11 cellular contexts compared by ENCODE assay signal in genomic region chr12:67940780-67941243, GRCh38. TPM values are rescaled to one million over a fixed set of nuclear protein-coding genes. Genes with fewer than 3 reads are reported as not detected.
DNase-seq lines count a peak whose midpoint lies in the region; ATAC-seq and TF ChIP-seq lines count a peak whose summit lies in the region.
"Had no signal": no experiment of that assay in that cellular context is flagged by ENCODE, and none has a peak within 500 bp of the region (broad histone marks: within the 10 kb centered on the region; RNA-seq: fewer than 3 reads in every experiment).

No MANE protein-coding gene starts in this region.

- DNase-seq in AG10803 (ENCODE audit: low read depth) (peak; percentile 78), NCI-H226 (peak; percentile 21), fibroblast of peridontal ligament (ENCODE audit: extremely low read depth) (peak; percentile 29), mucosa of descending colon (peak in 1 of 3 donors; percentile 23), anterior cingulate cortex (lab: John Stamatoyannopoulos, UW) (no peak), NCI-H345 treated with DMSO at 0.1 percent for 48 hours (lab: John Stamatoyannopoulos, UW; ENCODE audit: unreplicated experiment) (no peak)
- DNase-seq: activated CD8-positive, alpha-beta T cell treated with anti-CD3 and anti-CD28 coated beads for 36 hours; NCI-H2107 had no signal

- H3K4me3 ChIP-seq in AG10803 (ENCODE audit: low read length) (no peak overlapping the region), mucosa of descending colon (no peak overlapping the region)
- H3K4me3 ChIP-seq: BLaER1 had no signal

- peaks cover 8% of the 10 kb centered on the region for H3K4me1 ChIP-seq in mucosa of descending colon (ENCODE audit: low read depth)

- H3K9me3 ChIP-seq in mucosa of descending colon, result no peaks in the 10 kb centered on the region
- H3K9me3 ChIP-seq: BLaER1 had no signal

- intact Hi-C loops in mucosa of descending colon (cut with DNase I, micrococcal nuclease), result loop anchor here (5.0 to 10.0 kb wide), 3 partner anchors 289 to 586 kb away; no protein-coding TSS in a partner anchor

- ATAC-seq in mucosa of descending colon, result peak; percentile 87
- ATAC-seq in HG03439 (IDR thresholded peaks at IDR 0.05; ENCODE audit: unreplicated experiment), result no peak
- no peak for ATAC-seq in GM21515 (IDR thresholded peaks at IDR 0.05; ENCODE audit: unreplicated experiment)
- ATAC-seq: activated CD8-positive, alpha-beta T cell treated with anti-CD3 and anti-CD28 coated beads for 36 hours had no signal

- TF ChIP-seq CTCF in AG10803 (conservative IDR thresholded peaks at IDR 0.05; ENCODE audit: low read length) (no peak), mucosa of descending colon (IDR thresholded peaks at IDR 0.05) (no peak)

- no peaks in the 10 kb centered on the region for H3K36me3 ChIP-seq in mucosa of descending colon (ENCODE audit: low read depth)
- H3K36me3 ChIP-seq: BLaER1 had no signal

RNA-seq across cellular contexts. Expression of gene IFNG-AS1, which starts 48.4 kb away (rescaled TPM):
- under 1 TPM in 2 of 3 donors, not detected in 1; 0.17 to 0.70 TPM for total RNA-seq in mucosa of descending colon

Comparison
In these comparisons a context has a peak if more than half of its experiments do, and no peak if none do; other contexts are left out.
1. DNase-seq: peak in AG10803 (single experiment), NCI-H226 (single experiment) and fibroblast of peridontal ligament (single experiment); none in anterior cingulate cortex (0 of 58) and NCI-H345 treated with DMSO at 0.1 percent for 48 hours (single experiment).